In the genomic region with DNA sequence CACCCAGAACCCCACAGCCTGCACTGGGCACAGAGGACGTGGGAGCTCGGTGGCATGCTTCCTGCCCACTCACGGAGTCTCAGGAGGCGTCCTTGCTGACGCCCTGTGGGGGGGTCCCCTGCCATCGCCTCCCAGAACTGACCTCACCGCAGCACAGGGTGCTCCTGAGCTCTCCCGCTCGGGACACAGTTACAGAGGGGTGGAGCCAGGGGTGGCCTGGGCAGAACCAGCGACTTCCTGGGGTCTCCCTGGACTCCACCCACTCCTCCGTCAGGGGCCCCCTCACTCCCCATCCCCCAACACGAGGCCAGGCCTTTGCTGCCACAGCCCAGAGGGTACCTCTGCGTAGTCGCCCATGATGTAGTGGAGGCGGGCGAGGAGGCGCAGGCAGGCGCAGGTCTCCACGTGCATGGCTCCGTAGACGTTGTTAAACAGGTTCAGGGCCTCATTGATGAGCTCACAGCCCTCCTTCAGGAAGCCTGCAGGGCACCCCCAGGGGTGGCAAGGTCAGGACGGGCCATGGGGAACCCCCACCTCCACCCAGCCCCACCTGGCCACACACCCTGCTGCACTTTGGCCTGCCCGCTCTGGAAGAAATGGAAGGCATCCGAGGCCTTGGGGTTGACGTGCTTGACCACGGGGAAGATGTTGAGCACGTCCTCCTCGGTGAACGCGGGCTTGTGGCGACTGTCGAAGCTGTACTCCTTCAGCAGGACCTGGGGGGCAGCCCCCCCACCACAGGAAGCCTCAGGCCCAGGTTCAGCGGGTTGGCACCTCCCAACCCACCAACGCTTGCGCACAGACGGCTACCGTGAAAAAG, we compare ENCODE assay signal across 16 cellular contexts. TPM values are rescaled to one million over a fixed set of nuclear protein-coding genes. Genes with fewer than 3 reads are reported as not detected.
DNase-seq lines count a peak whose midpoint lies in the region; ATAC-seq and TF ChIP-seq lines count a peak whose summit lies in the region.
"Had no signal": no experiment of that assay in that cellular context is flagged by ENCODE, and none has a peak within 500 bp of the region (broad histone marks: within the 10 kb centered on the region; RNA-seq: fewer than 3 reads in every experiment).

No MANE protein-coding gene starts in this region.

- peak; percentile 27 for DNase-seq in 8988T
- DNase-seq in GM10248 (ENCODE audit: extremely low spot score) = peak; percentile 18
- DNase-seq in coronary artery (ENCODE audit: low spot score) = peak; percentile 71
- DNase-seq in neuronal stem cell (ENCODE audit: low spot score) = no peak
- DNase-seq in activated T-helper 2 cell treated with anti-CD3 and anti-CD28 coated beads, Interferon-gamma antibody, Interleukin-2, Interleukin-4, amounts not matched to agents 10 μg/mL and 5 μg/mL and 100 μg/mL, durations not matched to agents 14 hours and 24 hours and 36 hours (ENCODE audit: low spot score) = no peak
- no peak for DNase-seq in suprapubic skin (ENCODE audit: low spot score in 2 of 2)
- DNase-seq: dermis blood vessel endothelial cell, DMS53, NCI-H1048, NCI-H82, RPMI8226 had no signal

- TF ChIP-seq CTCF in GM10248 (IDR thresholded peaks at IDR 0.05; ENCODE audit: control extremely low read depth, extremely low read depth, low read depth, missing control alignments) (no peak), coronary artery (IDR thresholded peaks at IDR 0.05) (no peak), suprapubic skin (IDR thresholded peaks at IDR 0.05) (no peak)

- no peak overlapping the region for H3K4ac ChIP-seq in neuronal stem cell (ENCODE audit: low read length)

- H4K8ac ChIP-seq in neuronal stem cell (ENCODE audit: low read depth, low read length) = no peak overlapping the region

- no peak for TF ChIP-seq POLR2A in suprapubic skin (IDR thresholded peaks at IDR 0.05)

- H3K4me3 Mint-ChIP-seq in activated T-helper 2 cell treated with anti-CD3 and anti-CD28 coated beads, Interferon-gamma antibody, Interleukin-2, Interleukin-4, amounts not matched to agents 10 μg/mL and 5 μg/mL and 100 μg/mL, durations not matched to agents 14 hours and 24 hours and 36 hours (ENCODE audit: low read depth) = no peak overlapping the region
- H3K4me3 Mint-ChIP-seq: B cell had no signal

- no peak for ATAC-seq in GM18867 (IDR thresholded peaks at IDR 0.05; ENCODE audit: unreplicated experiment)
- no peak for ATAC-seq in GM18517 (IDR thresholded peaks at IDR 0.05; ENCODE audit: unreplicated experiment)

- intact Hi-C loops in activated T-helper 2 cell treated with anti-CD3 and anti-CD28 coated beads, Interferon-gamma antibody, Interleukin-2, Interleukin-4, amounts not matched to agents 10 μg/mL and 5 μg/mL and 100 μg/mL, durations not matched to agents 14 hours and 24 hours and 36 hours (cut with micrococcal nuclease) = no loop called here

- H2BK120ac ChIP-seq in neuronal stem cell (ENCODE audit: low read depth, low read length) = no peak overlapping the region

- CTCF ChIA-PET in GM10248 (lab: Yijun Ruan, JAX) = no interaction called here

- H3K14ac ChIP-seq in neuronal stem cell (ENCODE audit: low read length) = no peak overlapping the region

- H3K23ac ChIP-seq in neuronal stem cell (ENCODE audit: low read depth, low read length, poor library complexity) = peak overlapping the region; percentile 80

- no peak overlapping the region for H4K91ac ChIP-seq in neuronal stem cell (ENCODE audit: low read depth, low read length, poor library complexity)

- no peaks in the 10 kb centered on the region for H3K4me1 Mint-ChIP-seq in activated T-helper 2 cell treated with anti-CD3 and anti-CD28 coated beads, Interferon-gamma antibody, Interleukin-2, Interleukin-4, amounts not matched to agents 10 μg/mL and 5 μg/mL and 100 μg/mL, durations not matched to agents 14 hours and 24 hours and 36 hours (ENCODE audit: low read depth)

- H2BK12ac ChIP-seq in neuronal stem cell (ENCODE audit: low read length) = no peak overlapping the region

- H3K27me3 Mint-ChIP-seq in activated T-helper 2 cell treated with anti-CD3 and anti-CD28 coated beads, Interferon-gamma antibody, Interleukin-2, Interleukin-4, amounts not matched to agents 10 μg/mL and 5 μg/mL and 100 μg/mL, durations not matched to agents 14 hours and 24 hours and 36 hours (ENCODE audit: low read depth) = no peaks in the 10 kb centered on the region
- H3K27me3 Mint-ChIP-seq: B cell had no signal

- H3K9me3 ChIP-seq in neuronal stem cell (replicated peaks in 1 of 2; ENCODE audit: control insufficient read depth in 2 of 2, insufficient read depth in 1 of 2, low read depth in 1 of 2, low read length in 2 of 2) = peaks cover 0 to 1% of the 10 kb centered on the region in 2 donors
- no peaks in the 10 kb centered on the region for H3K9me3 ChIP-seq in suprapubic skin
- H3K9me3 ChIP-seq: HAP-1 had no signal

- no peak overlapping the region for H3K9ac ChIP-seq in neuronal stem cell (ENCODE audit: low read depth, low read length, poor library complexity)

- H3K27ac Mint-ChIP-seq in activated T-helper 2 cell treated with anti-CD3 and anti-CD28 coated beads, Interferon-gamma antibody, Interleukin-2, Interleukin-4, amounts not matched to agents 10 μg/mL and 5 μg/mL and 100 μg/mL, durations not matched to agents 14 hours and 24 hours and 36 hours = no peak overlapping the region
- H3K27ac Mint-ChIP-seq: B cell had no signal

- H3K4me1 ChIP-seq in neuronal stem cell (ENCODE audit: control insufficient read depth in 2 of 2, insufficient read depth in 1 of 2, low read depth in 1 of 2, low read length in 2 of 2) = no peaks in the 10 kb centered on the region
- H3K4me1 ChIP-seq in suprapubic skin = peaks cover 9% of the 10 kb centered on the region
- H3K4me1 ChIP-seq: HAP-1 had no signal

- no peak overlapping the region for H3K4me2 ChIP-seq in neuronal stem cell (ENCODE audit: insufficient read depth, low read length, poor library complexity, severe bottlenecking)

- H3K4me3 ChIP-seq in coronary artery = no peak overlapping the region
- H3K4me3 ChIP-seq in neuronal stem cell (ENCODE audit: low read length in 2 of 2) = peak overlapping the region in 1 of 2 donors; percentile 28
- H3K4me3 ChIP-seq in suprapubic skin = no peak overlapping the region
- H3K4me3 ChIP-seq: HAP-1, lung had no signal

- peaks cover 3% of the 10 kb centered on the region for H3K79me1 ChIP-seq in neuronal stem cell (ENCODE audit: low read depth, low read length)

- H3K27ac ChIP-seq in coronary artery = no peak overlapping the region
- no peak overlapping the region for H3K27ac ChIP-seq in neuronal stem cell (replicated peaks; ENCODE audit: low read length)
- H3K27ac ChIP-seq in suprapubic skin = no peak overlapping the region

- H3K36me3 ChIP-seq in neuronal stem cell (replicated peaks in 1 of 2; ENCODE audit: control insufficient read depth in 2 of 2, insufficient read depth in 2 of 2, low read length in 2 of 2) (peaks cover 13 to 65% of the 10 kb centered on the region in 2 donors), suprapubic skin (peaks cover 90% of the 10 kb centered on the region)

- H3K27me3 ChIP-seq in neuronal stem cell (ENCODE audit: control insufficient read depth in 3 of 3, insufficient read depth in 3 of 3, low read depth in 1 of 3, low read length in 3 of 3) = no peaks in the 10 kb centered on the region
- H3K27me3 ChIP-seq in suprapubic skin = no peaks in the 10 kb centered on the region

- H2AK5ac ChIP-seq in neuronal stem cell (ENCODE audit: low read depth, low read length) = no peak overlapping the region

- H2BK15ac ChIP-seq in neuronal stem cell (ENCODE audit: low read length) = no peak overlapping the region

- peaks cover 27% of the 10 kb centered on the region for H3K36me3 Mint-ChIP-seq in activated T-helper 2 cell treated with anti-CD3 and anti-CD28 coated beads, Interferon-gamma antibody, Interleukin-2, Interleukin-4, amounts not matched to agents 10 μg/mL and 5 μg/mL and 100 μg/mL, durations not matched to agents 14 hours and 24 hours and 36 hours (ENCODE audit: low read depth)

- no peak overlapping the region for H2BK5ac ChIP-seq in neuronal stem cell (ENCODE audit: low read length)

- H3K9me3 Mint-ChIP-seq in activated T-helper 2 cell treated with anti-CD3 and anti-CD28 coated beads, Interferon-gamma antibody, Interleukin-2, Interleukin-4, amounts not matched to agents 10 μg/mL and 5 μg/mL and 100 μg/mL, durations not matched to agents 14 hours and 24 hours and 36 hours = no peaks in the 10 kb centered on the region

- H3K18ac ChIP-seq in neuronal stem cell (ENCODE audit: low read length) = no peak overlapping the region

- POLR2A ChIA-PET in GM10248 (lab: Yijun Ruan, JAX) = no interaction called here

- no peak for TF ChIP-seq EP300 in suprapubic skin (IDR thresholded peaks at IDR 0.05)

- no CpG with 5 or more reads among the region's 37 CpGs for WGBS in neuronal stem cell (ENCODE audit: extremely low coverage in 2 of 2, insufficient read length in 2 of 2, insufficient replicate concordance in 1 of 2), 2 donors
- WGBS in suprapubic skin = 90% methylated on average over 12 of the region's 37 CpGs

- no peak overlapping the region for H2AFZ ChIP-seq in neuronal stem cell (ENCODE audit: low read length)

RNA-seq across cellular contexts. Expression of gene CLUH, which starts 17.8 kb away (rescaled TPM):
- 15.4 TPM for polyA plus RNA-seq in neuronal stem cell (2013, experiment 1 of 2)
- 13.9 TPM for polyA plus RNA-seq in neuronal stem cell (2013, experiment 2 of 2)
- total RNA-seq in activated T-helper 2 cell treated with anti-CD3 and anti-CD28 coated beads, Interferon-gamma antibody, Interleukin-2, Interleukin-4, amounts not matched to agents 10 μg/mL and 5 μg/mL and 100 μg/mL, durations not matched to agents 14 hours and 24 hours and 36 hours = 129 and 130 TPM in 2 replicates
- total RNA-seq in suprapubic skin = 100 to 1,000 TPM; 120 to 291 (median 151) TPM

RNA-seq across cellular contexts. Expression of gene CCDC92B, which starts 55.7 kb away (rescaled TPM):
- 0.35 TPM for polyA plus RNA-seq in neuronal stem cell (2013, experiment 1 of 2)
- polyA plus RNA-seq in neuronal stem cell (2013, experiment 2 of 2) = 0.42 TPM
- 0.11 and 0.21 TPM in 2 replicates for total RNA-seq in activated T-helper 2 cell treated with anti-CD3 and anti-CD28 coated beads, Interferon-gamma antibody, Interleukin-2, Interleukin-4, amounts not matched to agents 10 μg/mL and 5 μg/mL and 100 μg/mL, durations not matched to agents 14 hours and 24 hours and 36 hours
- total RNA-seq in suprapubic skin = 1 to 10 TPM in 2 of 4 donors, under 1 TPM in 2; 0.42 to 1.6 (median 0.84) TPM
- total RNA-seq: B cell, dermis blood vessel endothelial cell had no signal

Comparison
In these comparisons a context has a peak if more than half of its experiments do, and no peak if none do; other contexts are left out.
1. DNase-seq: peak in 8988T (single experiment), GM10248 (single experiment) and coronary artery (single experiment); none in neuronal stem cell (single experiment), activated T-helper 2 cell treated with anti-CD3 and anti-CD28 coated beads, Interferon-gamma antibody, Interleukin-2, Interleukin-4, amounts not matched to agents 10 μg/mL and 5 μg/mL and 100 μg/mL, durations not matched to agents 14 hours and 24 hours and 36 hours (single experiment) and suprapubic skin (0 of 2).